ENCODE assay signal across 37 cellular contexts in genomic region chr20:41523857-41524256, GRCh38.
A peak's percentile ranks its signal among the peaks of the same experiment; 100 is the strongest.
DNase-seq lines count a peak whose midpoint lies in the region; ATAC-seq, FAIRE-seq and TF ChIP-seq lines count a peak whose summit lies in the region.
"Had no signal": no experiment of that assay in that cellular context is flagged by ENCODE, and none has a peak within 500 bp of the region (broad histone marks: within the 10 kb centered on the region; RNA-seq: fewer than 3 reads in every experiment).

No MANE protein-coding gene starts in this region.

- no peak for TF ChIP-seq POLR2A in HepG2 (IDR thresholded peaks at IDR 0.05; ENCODE audit: insufficient read depth in 1 of 2, low read depth in 2 of 2, low read length in 2 of 2)
- TF ChIP-seq POLR2A in right lobe of liver (IDR thresholded peaks at IDR 0.05): no peak

- H3K9ac ChIP-seq in HepG2 (ENCODE audit: insufficient read depth, low read depth, low read length): no peak overlapping the region
- H3K9ac ChIP-seq: BLaER1; BLaER1 treated with 17β-estradiol and CSF1 and Interleukin-3, amounts not matched to agents 10 nM and 100 nM had no signal

- H3K4me1 ChIP-seq in HepG2 (ENCODE audit: insufficient read depth, low read length) (no peaks in the 10 kb centered on the region), right lobe of liver (peaks cover 0 to 4% (median 0%) of the 10 kb centered on the region in 4 donors), psoas muscle (peaks cover 16% of the 10 kb centered on the region), left ventricle myocardium inferior (peaks cover 26% of the 10 kb centered on the region)
- H3K4me1 ChIP-seq: A549, BE2C, Caco-2 had no signal

- no peak for TF ChIP-seq CTCF in HepG2 (CRISPR knock-in tag; IDR thresholded peaks at IDR 0.05)
- no peak for TF ChIP-seq CTCF in right lobe of liver (IDR thresholded peaks at IDR 0.05)
- TF ChIP-seq CTCF in psoas muscle (IDR thresholded peaks at IDR 0.05): no peak
- TF ChIP-seq CTCF in left ventricle myocardium inferior (IDR thresholded peaks at IDR 0.05; ENCODE audit: borderline replicate concordance): no peak

- H3K9me3 Mint-ChIP-seq in memory B cell: peaks cover 2% of the 10 kb centered on the region
- H3K9me3 Mint-ChIP-seq: CD4-positive, alpha-beta T cell; CD8-positive, alpha-beta memory T cell; CD8-positive, alpha-beta T cell had no signal

- BruUV-seq in HepG2 (replicated peaks; lab: Mats Ljungman, UMichigan): no TSS peak

- DNase-seq in HepG2 (ENCODE audit: low spot score) (no peak), right lobe of liver (no peak), T-helper 17 cell (no peak), memory B cell (ENCODE audit: low spot score in 2 of 2) (no peak), psoas muscle (no peak), left ventricle myocardium inferior (no peak), LoVo (ENCODE audit: low spot score) (no peak)
- DNase-seq: 8988T; ACHN; AML-193; BE2C; C1 segment of cervical spinal cord; Caco-2; Calu3; CD4-positive, alpha-beta memory T cell; CD4-positive, alpha-beta T cell; CD4-positive, CD25-positive, alpha-beta regulatory T cell; CD8-positive, alpha-beta memory T cell; CD8-positive, alpha-beta T cell; COR-L47; DMS 273 treated with DMSO at 0.1 percent for 48 hours; DMS153; DMS53; DMS79; DMS79 treated with DMSO at 0.1 percent for 48 hours; DND-41; EL had no signal

- WGBS in HepG2 (ENCODE audit: low lambda C conversion rate): 97% methylated on average over 5 of the region's 5 CpGs
- WGBS in right lobe of liver (ENCODE audit: insufficient coverage, low coverage, low lambda C conversion rate, missing lambda C conversion rate): 87% methylated on average over 4 of the region's 5 CpGs
- 66 to 80% (median 68%) methylated on average over 5 of the region's 5 CpGs for WGBS in psoas muscle, 3 donors

- CTCF ChIA-PET in HepG2 (lab: Yijun Ruan, JAX; ENCODE audit: low intra/inter-chr PET ratio, low total read pairs): no interaction called here

- no peaks in the 10 kb centered on the region for H3K27me3 ChIP-seq in HepG2 (ENCODE audit: control insufficient read depth in 1 of 2, insufficient read depth in 2 of 2, low read length in 2 of 2)
- H3K27me3 ChIP-seq in right lobe of liver: no peaks in the 10 kb centered on the region
- H3K27me3 ChIP-seq in psoas muscle (ENCODE audit: insufficient read depth in 3 of 3, low read length in 2 of 3): no peaks in the 10 kb centered on the region
- H3K27me3 ChIP-seq in left ventricle myocardium inferior (ENCODE audit: low read depth): no peaks in the 10 kb centered on the region
- H3K27me3 ChIP-seq: BE2C; BLaER1; BLaER1 treated with 17β-estradiol and CSF1 and Interleukin-3, amounts not matched to agents 10 nM and 100 nM had no signal

- in situ Hi-C loops in HepG2 (cut with HindIII; ENCODE audit: extremely low pct_ligation_motif_present, low pct_unique_long_range_greater_than_20kb): no loop called here

- no peak overlapping the region for H3K27ac ChIP-seq in HepG2 (ENCODE audit: extremely low read length, insufficient read depth, low read length)
- H3K27ac ChIP-seq in right lobe of liver: no peak overlapping the region
- H3K27ac ChIP-seq in psoas muscle: no peak overlapping the region
- no peak overlapping the region for H3K27ac ChIP-seq in left ventricle myocardium inferior (replicated peaks)
- H3K27ac ChIP-seq: 22Rv1; A549; BLaER1; BLaER1 treated with 17β-estradiol and CSF1 and Interleukin-3, amounts not matched to agents 10 nM and 100 nM; C4-2B had no signal

- POLR2A ChIA-PET in HepG2 (lab: Yijun Ruan, JAX): no interaction called here

- FAIRE-seq in HepG2 (lab: Jason Lieb, UNC): no peak
- FAIRE-seq: A204.1, A549, D721Med had no signal

- H3K9me3 ChIP-seq in HepG2 (ENCODE audit: low read length): no peaks in the 10 kb centered on the region
- H3K9me3 ChIP-seq in right lobe of liver: no peaks in the 10 kb centered on the region
- no peaks in the 10 kb centered on the region for H3K9me3 ChIP-seq in T-helper 17 cell (ENCODE audit: control insufficient read depth, low read length, poor library complexity, severe bottlenecking)
- no peaks in the 10 kb centered on the region for H3K9me3 ChIP-seq in psoas muscle
- no peaks in the 10 kb centered on the region for H3K9me3 ChIP-seq in left ventricle myocardium inferior (replicated peaks)
- H3K9me3 ChIP-seq: A549, BE2C, Caco-2 had no signal

- ATAC-seq in HepG2 (no peak), right lobe of liver (no peak), T-helper 17 cell (no peak), memory B cell (ENCODE audit: low read depth) (no peak), psoas muscle (peak in 3 of 4 donors; percentile 62 to 85 (median 62)), GM21360 (IDR thresholded peaks at IDR 0.05; ENCODE audit: unreplicated experiment) (no peak)
- ATAC-seq: A549; CD8-positive, alpha-beta T cell had no signal

- H3K36me3 ChIP-seq in HepG2 (replicated peaks in 1 of 2; ENCODE audit: control insufficient read depth in 1 of 2, insufficient read depth in 2 of 2, low read length in 2 of 2) (peaks cover 10 to 16% of the 10 kb centered on the region in 2 experiments), right lobe of liver (no peaks in the 10 kb centered on the region), psoas muscle (ENCODE audit: insufficient read depth in 1 of 2, low read depth in 1 of 2) (peaks cover 0 to 5% of the 10 kb centered on the region in 2 donors), left ventricle myocardium inferior (no peaks in the 10 kb centered on the region)

- intact Hi-C loops in HepG2 (cut with micrococcal nuclease; ENCODE audit: unreplicated experiment): no loop called here
- intact Hi-C loops in right lobe of liver (cut with DNase I): no loop called here
- intact Hi-C loops in psoas muscle (cut with DNase I): loop anchor here in 1 of 2 donors (10.0 kb wide), 1 partner anchor 91 kb away; the partner anchor contains the start of gene CHD6
- intact Hi-C loops in left ventricle myocardium inferior (cut with micrococcal nuclease): loop anchor here (10.0 kb wide), 1 partner anchor 81 kb away; no protein-coding TSS in a partner anchor

- no peak overlapping the region for H3K4me2 ChIP-seq in HepG2 (ENCODE audit: low read depth, low read length)
- H3K4me2 ChIP-seq: A549; BLaER1; BLaER1 treated with 17β-estradiol and CSF1 and Interleukin-3, amounts not matched to agents 10 nM and 100 nM had no signal

- H4K20me1 ChIP-seq in HepG2 (ENCODE audit: insufficient read depth, low read length): no peaks in the 10 kb centered on the region

- H3K4me3 ChIP-seq in HepG2 (replicated peaks in 1 of 3; ENCODE audit: insufficient read depth in 1 of 3, low read depth in 2 of 3, low read length in 3 of 3) (no peak overlapping the region), right lobe of liver (no peak overlapping the region), psoas muscle (no peak overlapping the region), left ventricle myocardium inferior (no peak overlapping the region)
- H3K4me3 ChIP-seq: A549; BLaER1; BLaER1 treated with 17β-estradiol and CSF1 and Interleukin-3, amounts not matched to agents 10 nM and 100 nM had no signal

- TF ChIP-seq RAD21 in HepG2 (CRISPR knock-in tag; IDR thresholded peaks at IDR 0.05): no peak

- no peak overlapping the region for H3K4me3 Mint-ChIP-seq in T-helper 17 cell
- H3K4me3 Mint-ChIP-seq in memory B cell: no peak overlapping the region
- H3K4me3 Mint-ChIP-seq: B cell; CD14-positive monocyte; CD4-positive, alpha-beta memory T cell; CD4-positive, alpha-beta T cell; CD4-positive, CD25-positive, alpha-beta regulatory T cell; CD8-positive, alpha-beta memory T cell; CD8-positive, alpha-beta T cell had no signal

- H3K27me3 Mint-ChIP-seq in T-helper 17 cell (no peaks in the 10 kb centered on the region), memory B cell (no peaks in the 10 kb centered on the region)
- H3K27me3 Mint-ChIP-seq: B cell; CD4-positive, alpha-beta memory T cell; CD4-positive, alpha-beta T cell; CD4-positive, CD25-positive, alpha-beta regulatory T cell; CD8-positive, alpha-beta memory T cell had no signal

- peaks cover 25% of the 10 kb centered on the region for H3K79me2 ChIP-seq in HepG2 (ENCODE audit: insufficient read depth, low read length)

- H2AFZ ChIP-seq in HepG2 (ENCODE audit: low read length): no peak overlapping the region

- TF ChIP-seq EP300 in HepG2 (IDR thresholded peaks at IDR 0.05; ENCODE audit: low read depth in 2 of 2, low read length in 2 of 2): no peak
- no peak for TF ChIP-seq EP300 in HepG2 (CRISPR knock-in tag; IDR thresholded peaks at IDR 0.05; ENCODE audit: borderline replicate concordance)

- H3K36me3 Mint-ChIP-seq in T-helper 17 cell (ENCODE audit: low read depth): peaks cover 3% of the 10 kb centered on the region
- H3K36me3 Mint-ChIP-seq in memory B cell: peaks cover 19% of the 10 kb centered on the region

- H3K4me1 Mint-ChIP-seq in T-helper 17 cell (peaks cover 29% of the 10 kb centered on the region), memory B cell (peaks cover 24% of the 10 kb centered on the region)

- peak overlapping the region; percentile 41 for H3K27ac Mint-ChIP-seq in T-helper 17 cell
- peak overlapping the region; percentile 21 for H3K27ac Mint-ChIP-seq in memory B cell
- H3K27ac Mint-ChIP-seq: B cell; CD4-positive, alpha-beta memory T cell had no signal

TF ChIP-seq in HepG2, 621 proteins besides CTCF, POLR2A, EP300 and RAD21 (continues in another document):
- TF ChIP-seq DNMT3B (CRISPR knock-in tag; conservative IDR thresholded peaks at IDR 0.05) (no peak), SP2 (CRISPR knock-in tag; IDR thresholded peaks at IDR 0.05) (no peak), EHMT2 (IDR thresholded peaks at IDR 0.05; ENCODE audit: borderline replicate concordance, low read depth, low read length) (no peak), ZNF775 (CRISPR knock-in tag; IDR thresholded peaks at IDR 0.05; ENCODE audit: borderline replicate concordance) (no peak)

Comparison
In these comparisons a context has a peak if more than half of its experiments do, and no peak if none do; other contexts are left out.
1. ATAC-seq: peak in psoas muscle (3 of 4); none in HepG2 (single experiment), right lobe of liver (0 of 4), T-helper 17 cell (single experiment), memory B cell (single experiment) and GM21360 (single experiment).